In the genomic region with DNA sequence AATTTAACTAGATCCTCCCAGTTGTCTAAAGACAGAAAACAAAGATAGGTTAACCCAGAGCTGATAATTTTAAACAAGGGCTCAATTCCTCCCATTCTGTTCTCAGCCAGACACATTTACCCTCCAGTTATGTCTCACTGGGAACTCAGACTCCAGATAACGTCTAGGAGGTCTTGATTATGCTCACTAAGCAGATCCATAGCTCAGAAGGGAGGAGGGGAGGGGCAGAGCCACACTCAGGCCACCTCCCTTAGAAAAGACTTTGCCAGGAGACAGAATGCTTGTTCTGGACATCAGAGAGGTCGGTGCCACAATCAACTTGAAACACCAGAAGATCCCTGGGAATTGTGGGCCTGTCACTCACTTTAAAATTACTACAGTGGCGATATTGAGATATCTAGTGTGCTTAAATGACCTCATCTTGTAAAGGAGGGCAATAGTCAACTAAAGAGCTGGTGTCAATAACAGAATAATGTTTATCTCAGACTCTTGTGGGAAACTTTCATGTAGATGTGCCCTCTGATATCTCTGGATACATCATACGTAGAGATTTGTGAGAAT, we compare ENCODE assay signal across 2 cellular contexts.
TF ChIP-seq lines count a peak whose summit lies in the region.

No MANE protein-coding gene starts in this region.

TF ChIP-seq in WTC11, 78 proteins besides CTCF, POLR2A, EP300 and RAD21:
- TF ChIP-seq ZBTB21 (CRISPR knock-in tag; IDR thresholded peaks at IDR 0.05; ENCODE audit: borderline replicate concordance) (no peak), ZNF317 (CRISPR knock-in tag; IDR thresholded peaks at IDR 0.05; ENCODE audit: borderline replicate concordance, low read depth) (no peak), RELA (CRISPR knock-in tag; IDR thresholded peaks at IDR 0.05; ENCODE audit: borderline replicate concordance) (no peak)

TF ChIP-seq in K562, 482 proteins besides CTCF, POLR2A, EP300 and RAD21 (continued from another document and continues in another):
- TF ChIP-seq HIVEP1 (CRISPR knock-in tag; IDR thresholded peaks at IDR 0.05) (0 out of 2 replicates have a peak, but pooled peaks have one; percentile 28), KLF1 (tag; IDR thresholded peaks at IDR 0.05) (no peak), ID3 (CRISPR knock-in tag; IDR thresholded peaks at IDR 0.05) (no peak), ID3 (tag; IDR thresholded peaks at IDR 0.05) (0 out of 2 replicates have a peak, but pooled peaks have one; percentile 21), ZNF445 (CRISPR knock-in tag; IDR thresholded peaks at IDR 0.05; ENCODE audit: low read depth) (no peak), PBX2 (CRISPR knock-in tag; IDR thresholded peaks at IDR 0.05; ENCODE audit: low read depth) (no peak), PBX2 (tag; conservative IDR thresholded peaks at IDR 0.05; ENCODE audit: low read depth) (peak; percentile 62), KAT7 (CRISPR knock-in tag; IDR thresholded peaks at IDR 0.05; ENCODE audit: borderline replicate concordance) (no peak), ATF7 (IDR thresholded peaks at IDR 0.05) (peak; percentile 17; the same call in 1 of the 2 replicates), MAFG (tag; conservative IDR thresholded peaks at IDR 0.05) (peak; percentile 69), SMAD3 (CRISPR knock-in tag; conservative IDR thresholded peaks at IDR 0.05) (0 out of 2 replicates have a peak, but pooled peaks have one; percentile 29), NR2C2 (CRISPR knock-in tag; IDR thresholded peaks at IDR 0.05) (0 out of 2 replicates have a peak, but pooled peaks have one; percentile 49), NR2C2 (tag; IDR thresholded peaks at IDR 0.05) (no peak), TEAD2 (tag; IDR thresholded peaks at IDR 0.05) (no peak), MAFF (IDR thresholded peaks at IDR 0.05; ENCODE audit: low read length) (peak; percentile 38), ZNF224 (CRISPR knock-in tag; IDR thresholded peaks at IDR 0.05) (no peak), MLLT1 (IDR thresholded peaks at IDR 0.05) (no peak), BMI1 (IDR thresholded peaks at IDR 0.05; ENCODE audit: low read length) (no peak), MNT (conservative IDR thresholded peaks at IDR 0.05) (no peak), ZNF280B (CRISPR knock-in tag; IDR thresholded peaks at IDR 0.05) (no peak), PKNOX1 (IDR thresholded peaks at IDR 0.05) (peak; percentile 86), CHD2 (IDR thresholded peaks at IDR 0.05; ENCODE audit: low read depth, low read length) (no peak), JUND (IDR thresholded peaks at IDR 0.05; ENCODE audit: borderline replicate concordance, low read depth, low read length) (0 out of 2 replicates have a peak, but pooled peaks have one; percentile 17), JUND (tag; IDR thresholded peaks at IDR 0.05; ENCODE audit: borderline replicate concordance, low read depth, low read length) (no peak), FOXP1 (CRISPR knock-in tag; IDR thresholded peaks at IDR 0.05) (no peak), ZNF431 (CRISPR knock-in tag; IDR thresholded peaks at IDR 0.05) (0 out of 2 replicates have a peak, but pooled peaks have one; percentile 34), HOXB6 (CRISPR knock-in tag; IDR thresholded peaks at IDR 0.05; ENCODE audit: borderline replicate concordance) (no peak), ZFP1 (CRISPR knock-in tag; IDR thresholded peaks at IDR 0.05) (0 out of 2 replicates have a peak, but pooled peaks have one; percentile 37), MAFK (IDR thresholded peaks at IDR 0.05; ENCODE audit: low read length) (peak; percentile 43; the same call in 1 of the 2 replicates), ZNF316 (IDR thresholded peaks at IDR 0.05) (peak; percentile 78)
- TF ChIP-seq, protein P1, sequence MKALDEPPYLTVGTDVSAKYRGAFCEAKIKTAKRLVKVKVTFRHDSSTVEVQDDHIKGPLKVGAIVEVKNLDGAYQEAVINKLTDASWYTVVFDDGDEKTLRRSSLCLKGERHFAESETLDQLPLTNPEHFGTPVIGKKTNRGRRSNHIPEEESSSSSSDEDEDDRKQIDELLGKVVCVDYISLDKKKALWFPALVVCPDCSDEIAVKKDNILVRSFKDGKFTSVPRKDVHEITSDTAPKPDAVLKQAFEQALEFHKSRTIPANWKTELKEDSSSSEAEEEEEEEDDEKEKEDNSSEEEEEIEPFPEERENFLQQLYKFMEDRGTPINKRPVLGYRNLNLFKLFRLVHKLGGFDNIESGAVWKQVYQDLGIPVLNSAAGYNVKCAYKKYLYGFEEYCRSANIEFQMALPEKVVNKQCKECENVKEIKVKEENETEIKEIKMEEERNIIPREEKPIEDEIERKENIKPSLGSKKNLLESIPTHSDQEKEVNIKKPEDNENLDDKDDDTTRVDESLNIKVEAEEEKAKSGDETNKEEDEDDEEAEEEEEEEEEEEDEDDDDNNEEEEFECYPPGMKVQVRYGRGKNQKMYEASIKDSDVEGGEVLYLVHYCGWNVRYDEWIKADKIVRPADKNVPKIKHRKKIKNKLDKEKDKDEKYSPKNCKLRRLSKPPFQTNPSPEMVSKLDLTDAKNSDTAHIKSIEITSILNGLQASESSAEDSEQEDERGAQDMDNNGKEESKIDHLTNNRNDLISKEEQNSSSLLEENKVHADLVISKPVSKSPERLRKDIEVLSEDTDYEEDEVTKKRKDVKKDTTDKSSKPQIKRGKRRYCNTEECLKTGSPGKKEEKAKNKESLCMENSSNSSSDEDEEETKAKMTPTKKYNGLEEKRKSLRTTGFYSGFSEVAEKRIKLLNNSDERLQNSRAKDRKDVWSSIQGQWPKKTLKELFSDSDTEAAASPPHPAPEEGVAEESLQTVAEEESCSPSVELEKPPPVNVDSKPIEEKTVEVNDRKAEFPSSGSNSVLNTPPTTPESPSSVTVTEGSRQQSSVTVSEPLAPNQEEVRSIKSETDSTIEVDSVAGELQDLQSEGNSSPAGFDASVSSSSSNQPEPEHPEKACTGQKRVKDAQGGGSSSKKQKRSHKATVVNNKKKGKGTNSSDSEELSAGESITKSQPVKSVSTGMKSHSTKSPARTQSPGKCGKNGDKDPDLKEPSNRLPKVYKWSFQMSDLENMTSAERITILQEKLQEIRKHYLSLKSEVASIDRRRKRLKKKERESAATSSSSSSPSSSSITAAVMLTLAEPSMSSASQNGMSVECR (CRISPR knock-in tag; IDR thresholded peaks at IDR 0.05) = no peak
- TF ChIP-seq, protein P2, sequence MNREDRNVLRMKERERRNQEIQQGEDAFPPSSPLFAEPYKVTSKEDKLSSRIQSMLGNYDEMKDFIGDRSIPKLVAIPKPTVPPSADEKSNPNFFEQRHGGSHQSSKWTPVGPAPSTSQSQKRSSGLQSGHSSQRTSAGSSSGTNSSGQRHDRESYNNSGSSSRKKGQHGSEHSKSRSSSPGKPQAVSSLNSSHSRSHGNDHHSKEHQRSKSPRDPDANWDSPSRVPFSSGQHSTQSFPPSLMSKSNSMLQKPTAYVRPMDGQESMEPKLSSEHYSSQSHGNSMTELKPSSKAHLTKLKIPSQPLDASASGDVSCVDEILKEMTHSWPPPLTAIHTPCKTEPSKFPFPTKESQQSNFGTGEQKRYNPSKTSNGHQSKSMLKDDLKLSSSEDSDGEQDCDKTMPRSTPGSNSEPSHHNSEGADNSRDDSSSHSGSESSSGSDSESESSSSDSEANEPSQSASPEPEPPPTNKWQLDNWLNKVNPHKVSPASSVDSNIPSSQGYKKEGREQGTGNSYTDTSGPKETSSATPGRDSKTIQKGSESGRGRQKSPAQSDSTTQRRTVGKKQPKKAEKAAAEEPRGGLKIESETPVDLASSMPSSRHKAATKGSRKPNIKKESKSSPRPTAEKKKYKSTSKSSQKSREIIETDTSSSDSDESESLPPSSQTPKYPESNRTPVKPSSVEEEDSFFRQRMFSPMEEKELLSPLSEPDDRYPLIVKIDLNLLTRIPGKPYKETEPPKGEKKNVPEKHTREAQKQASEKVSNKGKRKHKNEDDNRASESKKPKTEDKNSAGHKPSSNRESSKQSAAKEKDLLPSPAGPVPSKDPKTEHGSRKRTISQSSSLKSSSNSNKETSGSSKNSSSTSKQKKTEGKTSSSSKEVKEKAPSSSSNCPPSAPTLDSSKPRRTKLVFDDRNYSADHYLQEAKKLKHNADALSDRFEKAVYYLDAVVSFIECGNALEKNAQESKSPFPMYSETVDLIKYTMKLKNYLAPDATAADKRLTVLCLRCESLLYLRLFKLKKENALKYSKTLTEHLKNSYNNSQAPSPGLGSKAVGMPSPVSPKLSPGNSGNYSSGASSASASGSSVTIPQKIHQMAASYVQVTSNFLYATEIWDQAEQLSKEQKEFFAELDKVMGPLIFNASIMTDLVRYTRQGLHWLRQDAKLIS (CRISPR knock-in tag; IDR thresholded peaks at IDR 0.05) = 0 out of 2 replicates have a peak, but pooled peaks have one; percentile 73
- TF ChIP-seq, protein P3, sequence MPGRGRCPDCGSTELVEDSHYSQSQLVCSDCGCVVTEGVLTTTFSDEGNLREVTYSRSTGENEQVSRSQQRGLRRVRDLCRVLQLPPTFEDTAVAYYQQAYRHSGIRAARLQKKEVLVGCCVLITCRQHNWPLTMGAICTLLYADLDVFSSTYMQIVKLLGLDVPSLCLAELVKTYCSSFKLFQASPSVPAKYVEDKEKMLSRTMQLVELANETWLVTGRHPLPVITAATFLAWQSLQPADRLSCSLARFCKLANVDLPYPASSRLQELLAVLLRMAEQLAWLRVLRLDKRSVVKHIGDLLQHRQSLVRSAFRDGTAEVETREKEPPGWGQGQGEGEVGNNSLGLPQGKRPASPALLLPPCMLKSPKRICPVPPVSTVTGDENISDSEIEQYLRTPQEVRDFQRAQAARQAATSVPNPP (IDR thresholded peaks at IDR 0.05; ENCODE audit: borderline replicate concordance, insufficient read depth, insufficient read length) = no peak
- TF ChIP-seq, protein P4, sequence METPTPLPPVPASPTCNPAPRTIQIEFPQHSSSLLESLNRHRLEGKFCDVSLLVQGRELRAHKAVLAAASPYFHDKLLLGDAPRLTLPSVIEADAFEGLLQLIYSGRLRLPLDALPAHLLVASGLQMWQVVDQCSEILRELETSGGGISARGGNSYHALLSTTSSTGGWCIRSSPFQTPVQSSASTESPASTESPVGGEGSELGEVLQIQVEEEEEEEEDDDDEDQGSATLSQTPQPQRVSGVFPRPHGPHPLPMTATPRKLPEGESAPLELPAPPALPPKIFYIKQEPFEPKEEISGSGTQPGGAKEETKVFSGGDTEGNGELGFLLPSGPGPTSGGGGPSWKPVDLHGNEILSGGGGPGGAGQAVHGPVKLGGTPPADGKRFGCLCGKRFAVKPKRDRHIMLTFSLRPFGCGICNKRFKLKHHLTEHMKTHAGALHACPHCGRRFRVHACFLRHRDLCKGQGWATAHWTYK (CRISPR knock-in tag; IDR thresholded peaks at IDR 0.05) = no peak
